8 cellular contexts compared by ENCODE assay signal in genomic region chr10:112115781-112116385, GRCh38.
DNase-seq lines count a peak whose midpoint lies in the region; ATAC-seq and TF ChIP-seq lines count a peak whose summit lies in the region.

No MANE protein-coding gene starts in this region.

- no peak overlapping the region for H3K4me3 Mint-ChIP-seq in HFFc6
- H3K4me3 Mint-ChIP-seq in activated CD4-positive, alpha-beta memory T cell treated with anti-CD3 and anti-CD28 coated beads for 36 hours, result no peak overlapping the region

- H3K4me3 ChIP-seq in left ventricle myocardium inferior (no peak overlapping the region), right cardiac atrium (ENCODE audit: low read length) (no peak overlapping the region)

- H3K4me1 Mint-ChIP-seq in HFFc6 (ENCODE audit: low read depth), result no peaks in the 10 kb centered on the region
- H3K4me1 Mint-ChIP-seq in activated CD4-positive, alpha-beta memory T cell treated with anti-CD3 and anti-CD28 coated beads for 36 hours (ENCODE audit: low read depth), result no peaks in the 10 kb centered on the region

- no peak overlapping the region for H3K27ac Mint-ChIP-seq in HFFc6
- no peak overlapping the region for H3K27ac Mint-ChIP-seq in activated CD4-positive, alpha-beta memory T cell treated with anti-CD3 and anti-CD28 coated beads for 36 hours

- POLR2A ChIA-PET in activated CD4-positive, alpha-beta memory T cell treated with anti-CD3 and anti-CD28 coated beads for 36 hours (lab: Charles Lee), result no interaction called here

- no peaks in the 10 kb centered on the region for H3K36me3 ChIP-seq in left ventricle myocardium inferior

- H3K27me3 ChIP-seq in left ventricle myocardium inferior (ENCODE audit: low read depth) (no peaks in the 10 kb centered on the region), right cardiac atrium (ENCODE audit: control insufficient read depth, insufficient read depth) (no peaks in the 10 kb centered on the region)

- H3K4me1 ChIP-seq in left ventricle myocardium inferior (no peaks in the 10 kb centered on the region), right cardiac atrium (ENCODE audit: control insufficient read depth, insufficient read depth, low read length) (no peaks in the 10 kb centered on the region)

- ATAC-seq in right cardiac atrium (no peak), sciatic nerve (peak; percentile 46)

- no peaks in the 10 kb centered on the region for H3K9me3 Mint-ChIP-seq in HFFc6
- H3K9me3 Mint-ChIP-seq in activated CD4-positive, alpha-beta memory T cell treated with anti-CD3 and anti-CD28 coated beads for 36 hours, result no peaks in the 10 kb centered on the region

- TF ChIP-seq CTCF in left ventricle myocardium inferior (IDR thresholded peaks at IDR 0.05; ENCODE audit: borderline replicate concordance), result peak; percentile 76
- TF ChIP-seq CTCF in HFFc6 (IDR thresholded peaks at IDR 0.05), result peak; percentile 85

- H3K36me3 Mint-ChIP-seq in HFFc6 (ENCODE audit: low read depth), result no peaks in the 10 kb centered on the region
- H3K36me3 Mint-ChIP-seq in activated CD4-positive, alpha-beta memory T cell treated with anti-CD3 and anti-CD28 coated beads for 36 hours, result no peaks in the 10 kb centered on the region

- no peaks in the 10 kb centered on the region for H3K9me3 ChIP-seq in left ventricle myocardium inferior (replicated peaks)
- H3K9me3 ChIP-seq in right cardiac atrium (ENCODE audit: control insufficient read depth, low read length), result no peaks in the 10 kb centered on the region

- DNase-seq in left ventricle myocardium inferior (no peak), right cardiac atrium (no peak), HFFc6 (peak; percentile 16), NCI-H146 treated with DMSO at 0.1 percent for 48 hours (lab: John Stamatoyannopoulos, UW; ENCODE audit: unreplicated experiment) (peak; percentile 2), fibroblast of peridontal ligament (ENCODE audit: extremely low read depth) (peak; percentile 14), sciatic nerve (ENCODE audit: low spot score) (no peak), midbrain (lab: John Stamatoyannopoulos, UW) (no peak)
- peak; percentile 58 for DNase-seq in activated CD4-positive, alpha-beta memory T cell treated with anti-CD3 and anti-CD28 coated beads for 36 hours

- 59% methylated on average over 12 of the region's 12 CpGs for WGBS in right cardiac atrium

- H3K27ac ChIP-seq in left ventricle myocardium inferior (replicated peaks), result no peak overlapping the region
- H3K27ac ChIP-seq in right cardiac atrium (ENCODE audit: low read length), result no peak overlapping the region

- intact Hi-C loops in left ventricle myocardium inferior (cut with micrococcal nuclease), result no loop called here
- intact Hi-C loops in right cardiac atrium (cut with DNase I), result no loop called here
- intact Hi-C loops in activated CD4-positive, alpha-beta memory T cell treated with anti-CD3 and anti-CD28 coated beads for 36 hours (cut with micrococcal nuclease), result loop anchor here (1.0 kb wide), 2 partner anchors 199 to 356 kb away; no protein-coding TSS in a partner anchor
- intact Hi-C loops in sciatic nerve (cut with DNase I), result no loop called here

- CTCF ChIA-PET in activated CD4-positive, alpha-beta memory T cell treated with anti-CD3 and anti-CD28 coated beads for 36 hours (lab: Charles Lee), result interaction anchor here (0.8 to 5.0 kb wide), 9 partner anchors 10 to 357 kb away, joined by 3 to 66 read pairs (median 4); no protein-coding TSS in a partner anchor

- peaks cover 12% of the 10 kb centered on the region for H3K27me3 Mint-ChIP-seq in HFFc6 (ENCODE audit: insufficient read depth)
- no peaks in the 10 kb centered on the region for H3K27me3 Mint-ChIP-seq in activated CD4-positive, alpha-beta memory T cell treated with anti-CD3 and anti-CD28 coated beads for 36 hours

Comparison
In these comparisons a context has a peak if more than half of its experiments do, and no peak if none do; other contexts are left out.
1. DNase-seq: peak in HFFc6 (single experiment), NCI-H146 treated with DMSO at 0.1 percent for 48 hours (single experiment), activated CD4-positive, alpha-beta memory T cell treated with anti-CD3 and anti-CD28 coated beads for 36 hours (single experiment) and fibroblast of peridontal ligament (single experiment); none in left ventricle myocardium inferior (single experiment), right cardiac atrium (0 of 3), sciatic nerve (single experiment) and midbrain (single experiment).